In the genomic region with DNA sequence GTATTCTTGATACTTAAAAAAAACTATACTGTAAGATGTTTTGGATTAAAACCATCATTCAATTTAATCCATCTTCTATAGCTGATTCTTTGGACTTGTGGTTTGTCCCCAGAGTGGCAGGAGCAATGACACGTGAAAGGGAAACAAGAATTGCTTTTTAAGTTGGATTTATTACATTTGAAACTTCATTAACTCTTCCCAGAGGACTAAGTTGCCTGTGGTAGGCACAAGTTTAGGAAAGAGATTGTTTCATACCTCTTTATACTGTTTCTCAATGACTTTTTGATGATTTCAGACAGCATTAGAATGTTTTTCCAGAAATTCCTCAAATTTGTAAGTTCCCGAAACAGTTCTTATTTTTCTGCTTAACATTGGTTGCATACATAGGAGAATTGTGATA, we compare ENCODE assay signal across 10 cellular contexts.
"Had no signal": no experiment of that assay in that cellular context is flagged by ENCODE, and none has a peak within 500 bp of the region (broad histone marks: within the 10 kb centered on the region; RNA-seq: fewer than 3 reads in every experiment).

No MANE protein-coding gene starts in this region.

- H3K4me1 ChIP-seq: HAP-1 had no signal

- H3K9me3 ChIP-seq: HAP-1 had no signal

- ATAC-seq: HCT116, HepG2 had no signal

- DNase-seq: GM23248, GOT3, H7, HFFc6, KBM-7 had no signal

- H3K27ac ChIP-seq: GM23248, HL-60, KMS-11 had no signal

- H3K36me3 ChIP-seq: HAP-1 had no signal

- H3K4me3 ChIP-seq: GM23248, HAP-1 had no signal
